Comparison of ENCODE assay signal across 1 cellular context in genomic region chr9:87878930-87879603, GRCh38.
TF ChIP-seq lines count a peak whose summit lies in the region.

No MANE protein-coding gene starts in this region.

TF ChIP-seq in IMR-90, 13 proteins besides CTCF, POLR2A, EP300 and RAD21 (continued from another document):
- TF ChIP-seq ELK1 (IDR thresholded peaks at IDR 0.05; ENCODE audit: borderline replicate concordance, low read depth, low read length) (no peak), MAZ (IDR thresholded peaks at IDR 0.05; ENCODE audit: borderline replicate concordance, low read depth, low read length) (no peak)
TF ChIP-seq in IMR-90: peak in this region for 4.
